In genomic region chr21:33945652-33946270, GRCh38 we compare ENCODE assay signal across 16 cellular contexts. TPM values are rescaled to one million over a fixed set of nuclear protein-coding genes. Genes with fewer than 3 reads are reported as not detected.
DNase-seq lines count a peak whose midpoint lies in the region; ATAC-seq and TF ChIP-seq lines count a peak whose summit lies in the region.
"Had no signal": no experiment of that assay in that cellular context is flagged by ENCODE, and none has a peak within 500 bp of the region (broad histone marks: within the 10 kb centered on the region; RNA-seq: fewer than 3 reads in every experiment).

No MANE protein-coding gene starts in this region.

- ATAC-seq in T-helper 17 cell (no peak), Right ventricle myocardium inferior (no peak), lower lobe of right lung (no peak)

- H3K36me3 ChIP-seq in effector memory CD4-positive, alpha-beta T cell (ENCODE audit: control insufficient read depth, insufficient read depth, low read length), result peaks cover 2% of the 10 kb centered on the region
- H3K36me3 ChIP-seq in suprapubic skin (no peaks in the 10 kb centered on the region), lower lobe of right lung (no peaks in the 10 kb centered on the region)
- H3K36me3 ChIP-seq: SJCRH30, uterus had no signal

- TF ChIP-seq EP300 in suprapubic skin (IDR thresholded peaks at IDR 0.05), result no peak

- peaks cover 11% of the 10 kb centered on the region for H3K9me3 Mint-ChIP-seq in activated naive CD4-positive, alpha-beta T cell treated with anti-CD3 and anti-CD28 coated beads, Interleukin-2, amount 10 ng/mL, durations not matched to agents 7 days and 5 days

- H3K4me1 Mint-ChIP-seq in activated naive CD4-positive, alpha-beta T cell treated with anti-CD3 and anti-CD28 coated beads, Interleukin-2, amount 10 ng/mL, durations not matched to agents 7 days and 5 days, result peaks cover 73% of the 10 kb centered on the region
- H3K4me1 Mint-ChIP-seq in T-helper 17 cell, result peaks cover 57% of the 10 kb centered on the region

- peak overlapping the region; percentile 98 for H3K27ac ChIP-seq in effector memory CD4-positive, alpha-beta T cell (ENCODE audit: insufficient read depth, low read length, poor library complexity, severe bottlenecking)
- H3K27ac ChIP-seq in suprapubic skin, result peak overlapping the region; percentile 24
- H3K27ac ChIP-seq in lower lobe of right lung, result no peak overlapping the region
- H3K27ac ChIP-seq: SJCRH30 had no signal

- no peak overlapping the region for H3K4me3 ChIP-seq in effector memory CD4-positive, alpha-beta T cell (ENCODE audit: insufficient read depth, low read depth, low read length, poor library complexity, severe bottlenecking)
- H3K4me3 ChIP-seq in suprapubic skin (no peak overlapping the region), lower lobe of right lung (no peak overlapping the region)
- H3K4me3 ChIP-seq: SJCRH30, uterus had no signal

- no peaks in the 10 kb centered on the region for H3K27me3 Mint-ChIP-seq in activated naive CD4-positive, alpha-beta T cell treated with anti-CD3 and anti-CD28 coated beads, Interleukin-2, amount 10 ng/mL, durations not matched to agents 7 days and 5 days
- no peaks in the 10 kb centered on the region for H3K27me3 Mint-ChIP-seq in T-helper 17 cell
- H3K27me3 Mint-ChIP-seq: naive B cell had no signal

- intact Hi-C loops in Right ventricle myocardium inferior (cut with DNase I), result no loop called here
- intact Hi-C loops in lower lobe of right lung (cut with DNase I), result no loop called here

- WGBS in suprapubic skin, result 75% methylated on average over 2 of the region's 2 CpGs

- no peaks in the 10 kb centered on the region for H3K9me3 ChIP-seq in T-helper 17 cell (ENCODE audit: control insufficient read depth, low read length, poor library complexity, severe bottlenecking)
- H3K9me3 ChIP-seq in effector memory CD4-positive, alpha-beta T cell (ENCODE audit: control insufficient read depth, low read length), result no peaks in the 10 kb centered on the region
- H3K9me3 ChIP-seq in suprapubic skin, result no peaks in the 10 kb centered on the region
- no peaks in the 10 kb centered on the region for H3K9me3 ChIP-seq in lower lobe of right lung
- H3K9me3 ChIP-seq: SJCRH30, uterus had no signal

- CTCF ChIA-PET in activated naive CD4-positive, alpha-beta T cell treated with anti-CD3 and anti-CD28 coated beads, Interleukin-2, amount 10 ng/mL, durations not matched to agents 7 days and 5 days (lab: Charles Lee), result interaction anchor here (0.7 to 4.5 kb wide), 2 partner anchors 9 to 22 kb away, joined by 3 to 25 read pairs; no protein-coding TSS in a partner anchor

- no peaks in the 10 kb centered on the region for H3K27me3 ChIP-seq in effector memory CD4-positive, alpha-beta T cell (replicated peaks; ENCODE audit: control insufficient read depth, insufficient read depth, low read length, poor library complexity, severe bottlenecking)
- H3K27me3 ChIP-seq in suprapubic skin (no peaks in the 10 kb centered on the region), lower lobe of right lung (ENCODE audit: low read depth) (no peaks in the 10 kb centered on the region)
- H3K27me3 ChIP-seq: SJCRH30, uterus had no signal

- no peak overlapping the region for H3K4me3 Mint-ChIP-seq in activated naive CD4-positive, alpha-beta T cell treated with anti-CD3 and anti-CD28 coated beads, Interleukin-2, amount 10 ng/mL, durations not matched to agents 7 days and 5 days
- H3K4me3 Mint-ChIP-seq in T-helper 17 cell, result peak overlapping the region; percentile 88
- H3K4me3 Mint-ChIP-seq: naive B cell had no signal

- H3K27ac Mint-ChIP-seq in activated naive CD4-positive, alpha-beta T cell treated with anti-CD3 and anti-CD28 coated beads, Interleukin-2, amount 10 ng/mL, durations not matched to agents 7 days and 5 days, result peak overlapping the region; percentile 99
- H3K27ac Mint-ChIP-seq in T-helper 17 cell, result peak overlapping the region; percentile 98

- DNase-seq in activated naive CD4-positive, alpha-beta T cell treated with anti-CD3 and anti-CD28 coated beads, Interleukin-2, amount 10 ng/mL, durations not matched to agents 7 days and 5 days, result no peak
- no peak for DNase-seq in activated naive CD4-positive, alpha-beta T cell treated with anti-CD3 and anti-CD28 coated beads, Interleukin-2, amount 50 U/mL, for 16 hours
- DNase-seq in T-helper 17 cell (no peak), suprapubic skin (ENCODE audit: low spot score in 2 of 2) (no peak), Right ventricle myocardium inferior (ENCODE audit: missing footprints) (no peak), NCI-H1930 (lab: John Stamatoyannopoulos, UW) (no peak), lower lobe of right lung (no peak)
- no peak for DNase-seq in effector memory CD4-positive, alpha-beta T cell
- DNase-seq: caudate nucleus, head of caudate nucleus, naive B cell, NCI-H1694, NCI-H748 treated with DMSO at 0.1 percent for 48 hours, retina, SJCRH30, uterus had no signal

- peaks cover 47% of the 10 kb centered on the region for H3K36me3 Mint-ChIP-seq in activated naive CD4-positive, alpha-beta T cell treated with anti-CD3 and anti-CD28 coated beads, Interleukin-2, amount 10 ng/mL, durations not matched to agents 7 days and 5 days
- H3K36me3 Mint-ChIP-seq in T-helper 17 cell (ENCODE audit: low read depth), result peaks cover 2% of the 10 kb centered on the region
- H3K36me3 Mint-ChIP-seq: naive B cell had no signal

- TF ChIP-seq CTCF in suprapubic skin (IDR thresholded peaks at IDR 0.05) (no peak), lower lobe of right lung (IDR thresholded peaks at IDR 0.05) (no peak)

- H3K4me1 ChIP-seq in effector memory CD4-positive, alpha-beta T cell (ENCODE audit: control insufficient read depth, insufficient read depth, low read length, poor library complexity, severe bottlenecking), result peaks cover 36% of the 10 kb centered on the region
- H3K4me1 ChIP-seq in suprapubic skin, result peaks cover 41% of the 10 kb centered on the region
- peaks cover 18% of the 10 kb centered on the region for H3K4me1 ChIP-seq in lower lobe of right lung

- no peak for TF ChIP-seq POLR2A in suprapubic skin (IDR thresholded peaks at IDR 0.05)

RNA-seq across cellular contexts. Expression of gene ATP5PO, which starts 30.2 kb away (rescaled TPM):
- total RNA-seq in T-helper 17 cell (100 to 1,000 TPM; 113 to 116 TPM), suprapubic skin (100 to 1,000 TPM; 121 to 182 (median 159) TPM), Right ventricle myocardium inferior (886 TPM), lower lobe of right lung (100 TPM)
